Comparison of ENCODE assay signal across 1 cellular context in the genomic region with DNA sequence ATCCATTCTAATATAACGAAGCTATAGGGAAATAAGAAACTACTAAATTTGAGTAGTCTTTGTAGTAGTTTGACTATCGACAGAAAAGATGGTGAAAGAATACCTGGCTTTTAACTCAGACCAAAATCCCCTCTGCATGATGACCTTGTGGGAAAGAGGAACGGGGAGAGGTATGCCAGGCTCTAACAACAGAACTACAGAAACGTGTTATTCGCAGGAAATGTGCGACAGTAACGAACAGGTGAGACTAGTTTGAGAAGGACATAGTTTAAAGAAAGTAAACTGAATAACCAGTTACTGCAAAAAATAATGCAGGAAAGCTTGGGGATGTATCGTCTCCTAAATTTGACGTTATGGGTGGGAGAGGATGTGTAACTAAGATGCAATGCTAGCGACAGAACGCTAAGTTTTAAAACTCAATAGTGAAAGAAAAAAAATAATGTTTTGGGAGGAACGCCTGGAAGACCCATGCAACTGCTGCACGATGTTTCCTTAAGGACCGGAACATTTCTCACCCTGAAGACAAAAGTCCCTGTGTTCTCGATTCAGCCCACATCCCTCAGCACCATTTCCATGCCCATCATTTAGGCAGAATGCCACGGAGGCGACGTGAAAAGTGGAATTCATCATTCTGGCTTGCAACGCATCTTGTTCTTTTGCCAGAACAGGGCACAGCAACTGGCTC.
TF ChIP-seq lines count a peak whose summit lies in the region.

No MANE protein-coding gene starts in this region.

TF ChIP-seq in IMR-90, 13 proteins besides CTCF, POLR2A, EP300 and RAD21:
- TF ChIP-seq, protein P1, sequence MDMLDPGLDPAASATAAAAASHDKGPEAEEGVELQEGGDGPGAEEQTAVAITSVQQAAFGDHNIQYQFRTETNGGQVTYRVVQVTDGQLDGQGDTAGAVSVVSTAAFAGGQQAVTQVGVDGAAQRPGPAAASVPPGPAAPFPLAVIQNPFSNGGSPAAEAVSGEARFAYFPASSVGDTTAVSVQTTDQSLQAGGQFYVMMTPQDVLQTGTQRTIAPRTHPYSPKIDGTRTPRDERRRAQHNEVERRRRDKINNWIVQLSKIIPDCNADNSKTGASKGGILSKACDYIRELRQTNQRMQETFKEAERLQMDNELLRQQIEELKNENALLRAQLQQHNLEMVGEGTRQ (IDR thresholded peaks at IDR 0.05; ENCODE audit: low read depth, low read length): no peak
- TF ChIP-seq CEBPB (IDR thresholded peaks at IDR 0.05; ENCODE audit: low read depth, low read length) (no peak), RFX5 (IDR thresholded peaks at IDR 0.05; ENCODE audit: low read depth, low read length) (no peak), MAFK (IDR thresholded peaks at IDR 0.05; ENCODE audit: low read depth, low read length) (no peak), MAZ (IDR thresholded peaks at IDR 0.05; ENCODE audit: borderline replicate concordance, low read depth, low read length) (no peak), CHD1 (IDR thresholded peaks at IDR 0.05; ENCODE audit: low read depth, low read length) (no peak), BHLHE40 (IDR thresholded peaks at IDR 0.05; ENCODE audit: low read depth, low read length) (no peak), RCOR1 (IDR thresholded peaks at IDR 0.05; ENCODE audit: insufficient replicate concordance, low read length) (no peak), MXI1 (IDR thresholded peaks at IDR 0.05; ENCODE audit: borderline replicate concordance, low read depth, low read length) (no peak), SMC3 (IDR thresholded peaks at IDR 0.05; ENCODE audit: low read depth, low read length) (no peak), FOS (IDR thresholded peaks at IDR 0.05; ENCODE audit: low read depth, low read length) (no peak), NFE2L2 (IDR thresholded peaks at IDR 0.05; ENCODE audit: low read depth, low read length) (no peak)
- TF ChIP-seq, protein P2, sequence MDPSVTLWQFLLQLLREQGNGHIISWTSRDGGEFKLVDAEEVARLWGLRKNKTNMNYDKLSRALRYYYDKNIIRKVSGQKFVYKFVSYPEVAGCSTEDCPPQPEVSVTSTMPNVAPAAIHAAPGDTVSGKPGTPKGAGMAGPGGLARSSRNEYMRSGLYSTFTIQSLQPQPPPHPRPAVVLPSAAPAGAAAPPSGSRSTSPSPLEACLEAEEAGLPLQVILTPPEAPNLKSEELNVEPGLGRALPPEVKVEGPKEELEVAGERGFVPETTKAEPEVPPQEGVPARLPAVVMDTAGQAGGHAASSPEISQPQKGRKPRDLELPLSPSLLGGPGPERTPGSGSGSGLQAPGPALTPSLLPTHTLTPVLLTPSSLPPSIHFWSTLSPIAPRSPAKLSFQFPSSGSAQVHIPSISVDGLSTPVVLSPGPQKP (IDR thresholded peaks at IDR 0.05; ENCODE audit: borderline replicate concordance, low read depth, low read length): no peak
